8 cellular contexts compared by ENCODE assay signal in genomic region chr9:93450817-93451761, GRCh38. TPM values are rescaled to one million over a fixed set of nuclear protein-coding genes. Genes with fewer than 3 reads are reported as not detected.
DNase-seq lines count a peak whose midpoint lies in the region; ATAC-seq and TF ChIP-seq lines count a peak whose summit lies in the region.

TSS of gene FAM120A (plus strand) at chr9:93451685. CDS start at chr9:93451916, 231 bp downstream.

- no peak for TF ChIP-seq CTCF in CD14-positive monocyte (IDR thresholded peaks at IDR 0.05)
- no peak for TF ChIP-seq CTCF in endodermal cell (conservative IDR thresholded peaks at IDR 0.05)

- peaks cover 34% of the 10 kb centered on the region for H3K36me3 ChIP-seq in endodermal cell (ENCODE audit: control insufficient read depth, insufficient read depth, low read length)

- H3K27me3 ChIP-seq in endodermal cell (ENCODE audit: control insufficient read depth, insufficient read depth, low read length, poor library complexity, severe bottlenecking): no peaks in the 10 kb centered on the region

- H3K4me1 Mint-ChIP-seq in CD14-positive monocyte: peaks cover 33% of the 10 kb centered on the region
- peaks cover 46% of the 10 kb centered on the region for H3K4me1 Mint-ChIP-seq in activated CD8-positive, alpha-beta memory T cell treated with anti-CD3 and anti-CD28 coated beads, Interleukin-2, amount 10 ng/mL, durations not matched to agents 7 days and 5 days
- H3K4me1 Mint-ChIP-seq in endodermal cell: peaks cover 6% of the 10 kb centered on the region

- peak within 1 kb of the TSS; percentile 94 to 99 (median 98) for H3K27ac Mint-ChIP-seq in CD14-positive monocyte
- peak within 1 kb of the TSS; percentile 93 for H3K27ac Mint-ChIP-seq in activated CD8-positive, alpha-beta memory T cell treated with anti-CD3 and anti-CD28 coated beads, Interleukin-2, amount 10 ng/mL, durations not matched to agents 7 days and 5 days
- H3K27ac Mint-ChIP-seq in endodermal cell: peak within 1 kb of the TSS; percentile 96

- H3K27me3 Mint-ChIP-seq in CD14-positive monocyte (ENCODE audit: low read depth in 3 of 3): no peaks in the 10 kb centered on the region
- no peaks in the 10 kb centered on the region for H3K27me3 Mint-ChIP-seq in activated CD8-positive, alpha-beta memory T cell treated with anti-CD3 and anti-CD28 coated beads, Interleukin-2, amount 10 ng/mL, durations not matched to agents 7 days and 5 days
- H3K27me3 Mint-ChIP-seq in endodermal cell (ENCODE audit: insufficient read depth): no peaks in the 10 kb centered on the region

- peak within 1 kb of the TSS; percentile 96 to 99 for H3K4me3 Mint-ChIP-seq in CD14-positive monocyte
- peak within 1 kb of the TSS; percentile 86 for H3K4me3 Mint-ChIP-seq in activated CD8-positive, alpha-beta memory T cell treated with anti-CD3 and anti-CD28 coated beads, Interleukin-2, amount 10 ng/mL, durations not matched to agents 7 days and 5 days
- peak within 1 kb of the TSS; percentile 87 for H3K4me3 Mint-ChIP-seq in endodermal cell

- peak within 1 kb of the TSS; percentile 72 for H3K9ac ChIP-seq in endodermal cell (ENCODE audit: extremely low read depth, low read length, poor library complexity, severe bottlenecking)

- no peaks in the 10 kb centered on the region for H3K4me1 ChIP-seq in endodermal cell (ENCODE audit: control insufficient read depth, insufficient read depth, low read length)

- peak within 1 kb of the TSS; percentile 91 for H3K27ac ChIP-seq in endodermal cell (ENCODE audit: low read depth, low read length)

- H3K9me3 Mint-ChIP-seq in CD14-positive monocyte (peaks cover 0 to 2% (median 0%) of the 10 kb centered on the region in 7 donors), endodermal cell (no peaks in the 10 kb centered on the region)
- no peaks in the 10 kb centered on the region for H3K9me3 Mint-ChIP-seq in activated CD8-positive, alpha-beta memory T cell treated with anti-CD3 and anti-CD28 coated beads, Interleukin-2, amount 10 ng/mL, durations not matched to agents 7 days and 5 days (ENCODE audit: low read depth)

- DNase-seq in CD14-positive monocyte (ENCODE audit: low spot score) (peak; percentile 66), NOMO-1 (lab: John Stamatoyannopoulos, UW; ENCODE audit: unreplicated experiment in 2 of 2) (peak; percentile 64 to 84), endodermal cell (peak; percentile 85), mesenteric fat pad (ENCODE audit: low spot score) (peak; percentile 94)
- DNase-seq in activated CD8-positive, alpha-beta memory T cell treated with anti-CD3 and anti-CD28 coated beads, Interleukin-2, amount 10 ng/mL, durations not matched to agents 7 days and 5 days: peak; percentile 81
- peak; percentile 41 for DNase-seq in stimulated activated CD8-positive, alpha-beta memory T cell treated with anti-CD3 and anti-CD28 coated beads, Interleukin-15, amount 100 ng/mL, for 24 hours (ENCODE audit: low read depth)

- ATAC-seq in GM19372 (IDR thresholded peaks at IDR 0.05; ENCODE audit: low read depth, unreplicated experiment) (peak; percentile 50), HG03521 (IDR thresholded peaks at IDR 0.05; ENCODE audit: unreplicated experiment) (peak; percentile 63)
- peak; percentile 72 for ATAC-seq in activated CD8-positive, alpha-beta memory T cell treated with anti-CD3 and anti-CD28 coated beads, Interleukin-2, amount 10 ng/mL, durations not matched to agents 7 days and 5 days

- intact Hi-C loops in CD14-positive monocyte (cut with micrococcal nuclease): loop anchor here (5.0 to 10.0 kb wide), 5 partner anchors 51 to 486 kb away; partner anchors contain the start of genes CARD19 (in 2 of the 2) and PHF2 (in 1 of the 2)

- peak within 1 kb of the TSS; percentile 99 for H3K4me3 ChIP-seq in endodermal cell (ENCODE audit: low read length)

- CTCF ChIA-PET in activated CD8-positive, alpha-beta memory T cell treated with anti-CD3 and anti-CD28 coated beads, Interleukin-2, amount 10 ng/mL, durations not matched to agents 7 days and 5 days (lab: Charles Lee): interaction anchor here (4.6 kb wide), 1 partner anchor 115 kb away, joined by 31 read pairs; no protein-coding TSS in a partner anchor

- 0 to 1% methylated on average over 40 to 97 of the region's 97 CpGs for WGBS in endodermal cell (ENCODE audit: insufficient coverage in 1 of 2, insufficient read length in 1 of 2), 2 experiments

- no peaks in the 10 kb centered on the region for H3K9me3 ChIP-seq in endodermal cell (ENCODE audit: control insufficient read depth, low read length)

- H3K36me3 Mint-ChIP-seq in CD14-positive monocyte (peaks cover 29 to 34% of the 10 kb centered on the region in 2 donors), endodermal cell (ENCODE audit: low read depth) (peaks cover 33% of the 10 kb centered on the region)
- peaks cover 46% of the 10 kb centered on the region for H3K36me3 Mint-ChIP-seq in activated CD8-positive, alpha-beta memory T cell treated with anti-CD3 and anti-CD28 coated beads, Interleukin-2, amount 10 ng/mL, durations not matched to agents 7 days and 5 days

RNA-seq across cellular contexts. Expression of gene FAM120A, which starts in this region (rescaled TPM):
- polyA plus RNA-seq in CD14-positive monocyte: 10 to 100 TPM; 10.4 to 12.7 TPM
- 100 to 1,000 TPM; 143 to 155 TPM for total RNA-seq in activated CD8-positive, alpha-beta memory T cell treated with anti-CD3 and anti-CD28 coated beads, Interleukin-2, amount 10 ng/mL, durations not matched to agents 7 days and 5 days
- total RNA-seq in endodermal cell (10 to 100 TPM; 38.3 to 46.1 TPM), mesenteric fat pad (98.0 TPM)
- 29.2 TPM for polyA plus RNA-seq in endodermal cell (2013, experiment 1 of 2)
- 27.1 TPM for polyA plus RNA-seq in endodermal cell (2013, experiment 2 of 2)

Comparison
In these comparisons a context has a peak if more than half of its experiments do, and no peak if none do; other contexts are left out.
1. Peak in every context shown above with its lines: DNase-seq, ATAC-seq, H3K4me3 ChIP-seq and H3K27ac ChIP-seq.
2. DNase-seq: peak in every context shown above with its lines; median percentile 94 in mesenteric fat pad; 85 in endodermal cell; 81 in activated CD8-positive, alpha-beta memory T cell treated with anti-CD3 and anti-CD28 coated beads, Interleukin-2, amount 10 ng/mL, durations not matched to agents 7 days and 5 days; 74 in NOMO-1; 66 in CD14-positive monocyte; 41 in stimulated activated CD8-positive, alpha-beta memory T cell treated with anti-CD3 and anti-CD28 coated beads, Interleukin-15, amount 100 ng/mL, for 24 hours.